1 cellular context compared by ENCODE assay signal in genomic region chr5:143245929-143246561, GRCh38.
TF ChIP-seq lines count a peak whose summit lies in the region.

No MANE protein-coding gene starts in this region.

TF ChIP-seq in K562, 482 proteins besides CTCF, POLR2A, EP300 and RAD21 (continued from another document and continues in another):
- TF ChIP-seq FOXP4 (CRISPR knock-in tag; IDR thresholded peaks at IDR 0.05; ENCODE audit: borderline replicate concordance) (no peak), ZNF586 (CRISPR knock-in tag; conservative IDR thresholded peaks at IDR 0.05) (0 out of 2 replicates have a peak, but pooled peaks have one; percentile 57), MEF2D (tag; conservative IDR thresholded peaks at IDR 0.05; ENCODE audit: low read depth) (peak; percentile 64; the same call in 1 of the 2 replicates), BACH1 (tag; IDR thresholded peaks at IDR 0.05) (peak; percentile 55; the same call in 1 of the 2 replicates), CBX3 (IDR thresholded peaks at IDR 0.05; ENCODE audit: borderline replicate concordance in 1 of 2, low read length in 2 of 2) (peak in 1 of 2 experiments; percentile 72; a peak in 1 of 3 replicates), ZKSCAN1 (IDR thresholded peaks at IDR 0.05; ENCODE audit: low read depth, low read length) (peak; percentile 81), GTF2F1 (IDR thresholded peaks at IDR 0.05; ENCODE audit: low read depth, low read length) (no peak), CREM (IDR thresholded peaks at IDR 0.05; ENCODE audit: low read depth) (peak; percentile 67), NR2C2 (CRISPR knock-in tag; IDR thresholded peaks at IDR 0.05) (no peak), NR2C2 (tag; IDR thresholded peaks at IDR 0.05) (peak; percentile 67), NR2C1 (IDR thresholded peaks at IDR 0.05) (no peak), NR2C1 (tag; IDR thresholded peaks at IDR 0.05) (peak; percentile 67), TARDBP (IDR thresholded peaks at IDR 0.05) (no peak), TCF3 (CRISPR knock-in tag; IDR thresholded peaks at IDR 0.05) (peak; percentile 86), SRSF1 (IDR thresholded peaks at IDR 0.05; ENCODE audit: low read depth, low read length) (no peak), NFIC (IDR thresholded peaks at IDR 0.05) (peak; percentile 74), LCOR (CRISPR knock-in tag; IDR thresholded peaks at IDR 0.05) (peak; percentile 87), PHB (CRISPR knock-in tag; IDR thresholded peaks at IDR 0.05) (no peak), SP1 (CRISPR knock-in tag; IDR thresholded peaks at IDR 0.05) (no peak), GMEB1 (CRISPR knock-in tag; IDR thresholded peaks at IDR 0.05) (no peak), ZNF589 (CRISPR knock-in tag; IDR thresholded peaks at IDR 0.05; ENCODE audit: low read depth) (peak; percentile 81; the same call in 1 of the 2 replicates), RCOR1 (IDR thresholded peaks at IDR 0.05; ENCODE audit: borderline replicate concordance in 1 of 2, low read depth in 2 of 2, low read length in 2 of 2) (peak in 1 of 2 experiments; percentile 75; a peak in 2 of 4 replicates), PKNOX1 (IDR thresholded peaks at IDR 0.05) (0 out of 2 replicates have a peak, but pooled peaks have one; percentile 9), PATZ1 (CRISPR knock-in tag; IDR thresholded peaks at IDR 0.05; ENCODE audit: borderline replicate concordance) (no peak), REST (CRISPR knock-in tag; IDR thresholded peaks at IDR 0.05; ENCODE audit: low read depth) (no peak), USF1 (CRISPR knock-in tag; IDR thresholded peaks at IDR 0.05) (0 out of 2 replicates have a peak, but pooled peaks have one; percentile 18), RREB1 (CRISPR knock-in tag; IDR thresholded peaks at IDR 0.05) (0 out of 2 replicates have a peak, but pooled peaks have one; percentile 44), SIN3B (IDR thresholded peaks at IDR 0.05; ENCODE audit: low read depth) (no peak), KLF16 (IDR thresholded peaks at IDR 0.05) (peak; percentile 80; the same call in 1 of the 2 replicates), MAFG (tag; conservative IDR thresholded peaks at IDR 0.05) (peak; percentile 36; the same call in 1 of the 2 replicates), PML (IDR thresholded peaks at IDR 0.05; ENCODE audit: low read length) (peak; percentile 77), ZNF444 (CRISPR knock-in tag; IDR thresholded peaks at IDR 0.05) (0 out of 2 replicates have a peak, but pooled peaks have one; percentile 57), ZNF76 (CRISPR knock-in tag; IDR thresholded peaks at IDR 0.05; ENCODE audit: borderline replicate concordance) (0 out of 2 replicates have a peak, but pooled peaks have one; percentile 42), GATA2 (CRISPR knock-in tag; IDR thresholded peaks at IDR 0.05) (no peak), STAT5A (IDR thresholded peaks at IDR 0.05; ENCODE audit: borderline replicate concordance, low read length) (peak; percentile 72), PRDM10 (IDR thresholded peaks at IDR 0.05; ENCODE audit: partially characterized antibody) (peak; percentile 5)
